22 cellular contexts compared by ENCODE assay signal in genomic region chr10:112333452-112333851, GRCh38. TPM values are rescaled to one million over a fixed set of nuclear protein-coding genes. Genes with fewer than 3 reads are reported as not detected.
A peak's percentile ranks its signal among the peaks of the same experiment; 100 is the strongest.
DNase-seq lines count a peak whose midpoint lies in the region; ATAC-seq, FAIRE-seq and TF ChIP-seq lines count a peak whose summit lies in the region.
"Had no signal": no experiment of that assay in that cellular context is flagged by ENCODE, and none has a peak within 500 bp of the region (broad histone marks: within the 10 kb centered on the region; RNA-seq: fewer than 3 reads in every experiment).

No MANE protein-coding gene starts in this region.

- H3K27ac ChIP-seq in astrocyte (ENCODE audit: low read depth, low read length) (no peak overlapping the region), kidney (ENCODE audit: low read depth in 2 of 2, low read length in 2 of 2) (peak overlapping the region; percentile 0 to 65), neuronal stem cell (replicated peaks; ENCODE audit: low read length) (no peak overlapping the region), heart right ventricle (no peak overlapping the region)
- H3K27ac ChIP-seq: A549 had no signal

- H3K9me3 ChIP-seq in astrocyte (ENCODE audit: insufficient read depth, low read depth, low read length) (no peaks in the 10 kb centered on the region), kidney (ENCODE audit: control insufficient read depth in 1 of 2, low read length in 2 of 2) (no peaks in the 10 kb centered on the region), neuronal stem cell (replicated peaks in 1 of 2; ENCODE audit: control insufficient read depth in 2 of 2, insufficient read depth in 1 of 2, low read depth in 1 of 2, low read length in 2 of 2) (no peaks in the 10 kb centered on the region), heart right ventricle (no peaks in the 10 kb centered on the region)
- H3K9me3 ChIP-seq: A549, BE2C, HAP-1 had no signal

- H2AK5ac ChIP-seq in neuronal stem cell (ENCODE audit: low read depth, low read length): no peak overlapping the region

- DNase-seq in astrocyte (ENCODE audit: low read depth): no peak
- no peak for DNase-seq in kidney
- no peak for DNase-seq in neuronal stem cell (ENCODE audit: low spot score)
- no peak for DNase-seq in NCI-H1417 treated with DMSO at 0.1 percent for 48 hours (lab: John Stamatoyannopoulos, UW)
- no peak for DNase-seq in heart right ventricle
- DNase-seq in hepatic stellate cell (ENCODE audit: low spot score): no peak
- DNase-seq: BE2C; CD8-positive, alpha-beta T cell; COR-L47; DMS153; DND-41; GF-D8; HFFc6; IMR-90 had no signal

- H3K79me1 ChIP-seq in neuronal stem cell (ENCODE audit: low read depth, low read length): no peaks in the 10 kb centered on the region

- no peaks in the 10 kb centered on the region for H3K4me1 ChIP-seq in astrocyte (ENCODE audit: insufficient read depth, low read length)
- H3K4me1 ChIP-seq in kidney (ENCODE audit: control insufficient read depth in 1 of 2, insufficient read depth in 1 of 2, low read depth in 1 of 2, low read length in 2 of 2): peaks cover 0 to 4% of the 10 kb centered on the region in 2 donors
- peaks cover 3 to 8% of the 10 kb centered on the region in 2 donors for H3K4me1 ChIP-seq in neuronal stem cell (ENCODE audit: control insufficient read depth in 2 of 2, insufficient read depth in 1 of 2, low read depth in 1 of 2, low read length in 2 of 2)
- peaks cover 0 to 8% (median 0%) of the 10 kb centered on the region in 9 donors for H3K4me1 ChIP-seq in heart right ventricle
- H3K4me1 ChIP-seq: A549, HAP-1 had no signal

- no peaks in the 10 kb centered on the region for H4K20me1 ChIP-seq in astrocyte (ENCODE audit: insufficient read depth, low read length)

- H2BK120ac ChIP-seq in neuronal stem cell (ENCODE audit: low read depth, low read length): no peak overlapping the region

- no peaks in the 10 kb centered on the region for H3K36me3 Mint-ChIP-seq in astrocyte (ENCODE audit: low read depth, unreplicated experiment)
- H3K36me3 Mint-ChIP-seq: CD14-positive monocyte; CD8-positive, alpha-beta T cell had no signal

- no peak overlapping the region for H3K4me3 ChIP-seq in astrocyte (ENCODE audit: insufficient read depth, low read depth, low read length)
- H3K4me3 ChIP-seq in kidney (ENCODE audit: low read length in 2 of 2): no peak overlapping the region
- no peak overlapping the region for H3K4me3 ChIP-seq in neuronal stem cell (ENCODE audit: low read length in 2 of 2)
- H3K4me3 ChIP-seq in heart right ventricle: no peak overlapping the region
- H3K4me3 ChIP-seq: A549, HAP-1 had no signal

- H3K23ac ChIP-seq in neuronal stem cell (ENCODE audit: low read depth, low read length, poor library complexity): no peak overlapping the region

- FAIRE-seq in astrocyte (lab: Jason Lieb, UNC): no peak
- FAIRE-seq in kidney (lab: Jason Lieb, UNC): no peak
- FAIRE-seq: A549, D721Med, H1 had no signal

- H4K8ac ChIP-seq in neuronal stem cell (ENCODE audit: low read depth, low read length): no peak overlapping the region

- H3K27ac Mint-ChIP-seq in astrocyte (ENCODE audit: unreplicated experiment): peak overlapping the region; percentile 15
- H3K27ac Mint-ChIP-seq: CD8-positive, alpha-beta T cell; HFFc6 had no signal

- H3K9me3 Mint-ChIP-seq in astrocyte (ENCODE audit: unreplicated experiment): peaks cover 2% of the 10 kb centered on the region
- H3K9me3 Mint-ChIP-seq: CD14-positive monocyte; CD8-positive, alpha-beta T cell; HFFc6 had no signal

- no peak for ATAC-seq in HG02840 (IDR thresholded peaks at IDR 0.05; ENCODE audit: low FRiP score, unreplicated experiment)
- no peak for ATAC-seq in heart right ventricle
- ATAC-seq: A549; CD8-positive, alpha-beta T cell had no signal

- H3K4ac ChIP-seq in neuronal stem cell (ENCODE audit: low read length): no peak overlapping the region

- H3K36me3 ChIP-seq in astrocyte (ENCODE audit: insufficient read depth, low read length): no peaks in the 10 kb centered on the region
- no peaks in the 10 kb centered on the region for H3K36me3 ChIP-seq in kidney (ENCODE audit: control insufficient read depth in 1 of 2, insufficient read depth in 2 of 2, low read length in 2 of 2)
- no peaks in the 10 kb centered on the region for H3K36me3 ChIP-seq in neuronal stem cell (replicated peaks in 1 of 2; ENCODE audit: control insufficient read depth in 2 of 2, insufficient read depth in 2 of 2, low read length in 2 of 2)
- H3K36me3 ChIP-seq in heart right ventricle: no peaks in the 10 kb centered on the region
- H3K36me3 ChIP-seq: BE2C, HAP-1 had no signal

- intact Hi-C loops in kidney (cut with DNase I): no loop called here
- intact Hi-C loops in heart right ventricle (cut with DNase I): no loop called here

- H3K4me1 Mint-ChIP-seq in astrocyte (ENCODE audit: low read depth, unreplicated experiment): peaks cover 6% of the 10 kb centered on the region

- no peak overlapping the region for H4K91ac ChIP-seq in neuronal stem cell (ENCODE audit: low read depth, low read length, poor library complexity)

- TF ChIP-seq CTCF in astrocyte (IDR thresholded peaks at IDR 0.05; ENCODE audit: insufficient read depth, low read depth, low read length): no peak
- TF ChIP-seq CTCF in kidney (IDR thresholded peaks at IDR 0.05; ENCODE audit: borderline replicate concordance, extremely low read depth, insufficient read depth): no peak
- TF ChIP-seq CTCF in heart right ventricle (IDR thresholded peaks at IDR 0.05): no peak

- H2AFZ ChIP-seq in astrocyte (ENCODE audit: low read depth, low read length): no peak overlapping the region
- no peak overlapping the region for H2AFZ ChIP-seq in neuronal stem cell (ENCODE audit: low read length)

- H3K27me3 Mint-ChIP-seq in astrocyte (ENCODE audit: low read depth, unreplicated experiment): peaks cover 6% of the 10 kb centered on the region

- H3K9ac ChIP-seq in astrocyte (ENCODE audit: low read length) (no peak overlapping the region), kidney (ENCODE audit: low read length in 2 of 2) (no peak overlapping the region), neuronal stem cell (ENCODE audit: low read depth, low read length, poor library complexity) (no peak overlapping the region)

- H2BK12ac ChIP-seq in neuronal stem cell (ENCODE audit: low read length): no peak overlapping the region

- no peaks in the 10 kb centered on the region for H3K79me2 ChIP-seq in astrocyte (ENCODE audit: insufficient read depth, low read length)

- H3K27me3 ChIP-seq in astrocyte (ENCODE audit: insufficient read depth, low read length) (peaks cover 2% of the 10 kb centered on the region), neuronal stem cell (ENCODE audit: control insufficient read depth in 3 of 3, insufficient read depth in 3 of 3, low read depth in 1 of 3, low read length in 3 of 3) (no peaks in the 10 kb centered on the region), heart right ventricle (no peaks in the 10 kb centered on the region)
- H3K27me3 ChIP-seq: BE2C had no signal

- H3K4me2 ChIP-seq in astrocyte (ENCODE audit: low read length) (no peak overlapping the region), neuronal stem cell (ENCODE audit: insufficient read depth, low read length, poor library complexity, severe bottlenecking) (no peak overlapping the region)
- H3K4me2 ChIP-seq: A549 had no signal

- peak overlapping the region; percentile 80 for H2BK5ac ChIP-seq in neuronal stem cell (ENCODE audit: low read length)

- no peak overlapping the region for H2BK15ac ChIP-seq in neuronal stem cell (ENCODE audit: low read length)

- no peak overlapping the region for H3K18ac ChIP-seq in neuronal stem cell (ENCODE audit: low read length)

- no peak overlapping the region for H3K4me3 Mint-ChIP-seq in astrocyte (ENCODE audit: unreplicated experiment)
- H3K4me3 Mint-ChIP-seq: CD14-positive monocyte; CD8-positive, alpha-beta T cell; HFFc6 had no signal

- no CpG with 5 or more reads among the region's 4 CpGs for WGBS in neuronal stem cell (ENCODE audit: extremely low coverage in 2 of 2, insufficient read length in 2 of 2, insufficient replicate concordance in 1 of 2), 2 donors
- 81 to 84% methylated on average over 4 of the region's 4 CpGs for WGBS in heart right ventricle, 2 donors

- no peak overlapping the region for H3K14ac ChIP-seq in neuronal stem cell (ENCODE audit: low read length)

RNA-seq across cellular contexts. Expression of gene ACSL5, which starts 40.5 kb away (rescaled TPM):
- total RNA-seq in astrocyte (0.68 and 0.79 TPM in 2 replicates), kidney (21.8 TPM), heart right ventricle (10 to 100 TPM in 2 of 10 donors, 1 to 10 TPM in 8; 3.1 to 17.4 (median 5.9) TPM)
- polyA plus RNA-seq in kidney (ENCODE audit: insufficient read depth, low read depth, low replicate concordance) (5.6 TPM), heart right ventricle (1 to 10 TPM; 7.3 to 8.9 TPM)
- polyA plus RNA-seq in neuronal stem cell (2013, experiment 1 of 2): not detected
- 0.01 TPM for polyA plus RNA-seq in neuronal stem cell (2013, experiment 2 of 2)
- total RNA-seq: H1 had no signal
- polyA plus RNA-seq: H1 had no signal

RNA-seq across cellular contexts. Expression of gene TECTB, which starts 50.3 kb away (rescaled TPM):
- total RNA-seq in astrocyte (not detected in 2 replicates), kidney (not detected), heart right ventricle (not detected)
- polyA plus RNA-seq in kidney (ENCODE audit: insufficient read depth, low read depth, low replicate concordance) (not detected), heart right ventricle (not detected)
- not detected for polyA plus RNA-seq in neuronal stem cell (2013, experiment 1 of 2)
- polyA plus RNA-seq in neuronal stem cell (2013, experiment 2 of 2): not detected
- total RNA-seq: CD8-positive, alpha-beta T cell; H1; HFFc6; HT-29; IMR-90 had no signal
- polyA plus RNA-seq: A549, AG04450, CD14-positive monocyte, H1, IMR-90 had no signal

Comparison
In these comparisons a context has a peak if more than half of its experiments do, and no peak if none do; other contexts are left out.
1. H3K27ac ChIP-seq: peak in kidney (2 of 2); none in astrocyte (single experiment), neuronal stem cell (single experiment) and heart right ventricle (0 of 10).